Comparison of ENCODE assay signal across 8 cellular contexts in the genomic region with DNA sequence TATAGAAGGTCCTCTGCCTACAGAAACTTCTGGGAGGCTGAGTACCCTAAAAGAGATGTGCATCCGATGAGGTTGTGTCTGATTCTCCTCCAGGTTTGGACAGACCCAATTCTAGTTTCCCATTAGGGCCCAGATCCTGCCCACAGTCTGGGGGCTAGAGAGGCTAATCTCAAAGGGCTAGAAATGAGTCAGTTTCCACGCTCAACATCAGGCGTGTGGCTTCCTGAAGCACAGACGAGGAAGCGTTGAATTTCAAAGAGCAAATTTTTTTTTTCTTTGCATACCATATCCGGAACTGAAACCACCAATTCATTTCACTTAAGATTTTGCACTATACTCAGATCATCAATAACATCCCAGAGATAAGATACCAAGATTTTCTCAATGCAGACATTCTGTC.
DNase-seq lines count a peak whose midpoint lies in the region; ATAC-seq and TF ChIP-seq lines count a peak whose summit lies in the region.

No MANE protein-coding gene starts in this region.

- H3K27me3 ChIP-seq in adrenal gland: no peaks in the 10 kb centered on the region
- H3K27me3 ChIP-seq in tibial artery: no peaks in the 10 kb centered on the region

- no peak overlapping the region for H3K4me3 ChIP-seq in adrenal gland
- H3K4me3 ChIP-seq in tibial artery: no peak overlapping the region

- H3K27ac ChIP-seq in adrenal gland (no peak overlapping the region), tibial artery (no peak overlapping the region)

- peaks cover 18 to 44% of the 10 kb centered on the region in 2 donors for H3K4me1 ChIP-seq in adrenal gland (replicated peaks in 1 of 2)
- H3K4me1 ChIP-seq in tibial artery: no peaks in the 10 kb centered on the region

- H3K36me3 ChIP-seq in adrenal gland (replicated peaks in 1 of 2) (no peaks in the 10 kb centered on the region), tibial artery (no peaks in the 10 kb centered on the region)

- DNase-seq in GM19238 (ENCODE audit: insufficient read length, low spot score): peak; percentile 17
- DNase-seq in germinal center (ENCODE audit: low spot score): peak; percentile 51
- DNase-seq in adrenal gland: no peak
- no peak for DNase-seq in T1000 (lab: John Stamatoyannopoulos, UW)
- no peak for DNase-seq in tibial artery
- DNase-seq in HuH-7.5 (ENCODE audit: low spot score): no peak

- intact Hi-C loops in adrenal gland (cut with DNase I): no loop called here
- intact Hi-C loops in tibial artery (cut with DNase I; ENCODE audit: low total_unique reads): no loop called here

- TF ChIP-seq POLR2A in adrenal gland (IDR thresholded peaks at IDR 0.05): no peak

- no peaks in the 10 kb centered on the region for H3K9me3 ChIP-seq in adrenal gland (replicated peaks in 1 of 3)
- no peaks in the 10 kb centered on the region for H3K9me3 ChIP-seq in tibial artery

- TF ChIP-seq CTCF in adrenal gland (IDR thresholded peaks at IDR 0.05) (no peak), tibial artery (IDR thresholded peaks at IDR 0.05) (no peak)

- ATAC-seq in HG03103 (IDR thresholded peaks at IDR 0.05; ENCODE audit: low read depth, unreplicated experiment): peak; percentile 93
- peak; percentile 61 to 66 for ATAC-seq in activated CD4-positive, CD25-positive, alpha-beta regulatory T cell treated with anti-CD3 and anti-CD28 coated beads, Interleukin-2, amount 50 U/mL, for 24 hours

- WGBS in adrenal gland, 4 donors: 79 to 88% (median 80%) methylated on average over 6 of the region's 6 CpGs

Comparison
In these comparisons a context has a peak if more than half of its experiments do, and no peak if none do; other contexts are left out.
1. DNase-seq: peak in GM19238 (single experiment) and germinal center (single experiment); none in adrenal gland (0 of 7), T1000 (single experiment), tibial artery (0 of 2) and HuH-7.5 (single experiment).